In genomic region chrX:134406230-134406794, GRCh38 we compare ENCODE assay signal across 19 cellular contexts. TPM values are rescaled to one million over a fixed set of nuclear protein-coding genes. Genes with fewer than 3 reads are reported as not detected.
DNase-seq lines count a peak whose midpoint lies in the region; ATAC-seq, FAIRE-seq and TF ChIP-seq lines count a peak whose summit lies in the region.
"Had no signal": no experiment of that assay in that cellular context is flagged by ENCODE, and none has a peak within 500 bp of the region (broad histone marks: within the 10 kb centered on the region; RNA-seq: fewer than 3 reads in every experiment).

No MANE protein-coding gene starts in this region.

- H3K4me3 ChIP-seq in NB4 (ENCODE audit: low read depth, low read length) (no peak overlapping the region), colonic mucosa (no peak overlapping the region), mesendoderm (ENCODE audit: low read length) (no peak overlapping the region), spleen (no peak overlapping the region)
- H3K4me3 ChIP-seq: breast epithelium, psoas muscle, thoracic aorta had no signal

- peak; percentile 26 for FAIRE-seq in GM19239 (lab: Jason Lieb, UNC)
- FAIRE-seq: HTR-8/SVneo had no signal

- no peaks in the 10 kb centered on the region for H3K79me2 ChIP-seq in mesendoderm (ENCODE audit: control insufficient read depth, insufficient read depth, low read length)

- H3K27ac ChIP-seq in colonic mucosa (no peak overlapping the region), mesendoderm (ENCODE audit: low read depth, low read length) (no peak overlapping the region), spleen (no peak overlapping the region)
- H3K27ac ChIP-seq: breast epithelium, psoas muscle, RWPE1, thoracic aorta, VCaP had no signal

- no peak overlapping the region for H3K18ac ChIP-seq in mesendoderm (ENCODE audit: low read length)

- H3K4ac ChIP-seq in mesendoderm (ENCODE audit: low read depth, low read length) = no peak overlapping the region

- no peak overlapping the region for H2BK120ac ChIP-seq in mesendoderm (ENCODE audit: low read depth, low read length)

- no peak overlapping the region for H3K4me2 ChIP-seq in mesendoderm (ENCODE audit: low read length)

- no peak for TF ChIP-seq CTCF in NB4 (IDR thresholded peaks at IDR 0.05; ENCODE audit: low read depth, low read length)
- no peak for TF ChIP-seq CTCF in colonic mucosa (IDR thresholded peaks at IDR 0.05)
- no peak for TF ChIP-seq CTCF in spleen (IDR thresholded peaks at IDR 0.05 in 8 of 11, conservative IDR thresholded peaks at IDR 0.05 in 3 of 11)

- intact Hi-C loops in colonic mucosa (cut with DNase I) (no loop called here), spleen (cut with DNase I; ENCODE audit: low total_unique reads) (no loop called here)

- no peak overlapping the region for H3K23ac ChIP-seq in mesendoderm (ENCODE audit: low read length)

- no peaks in the 10 kb centered on the region for H3K79me1 ChIP-seq in mesendoderm (ENCODE audit: low read length)

- no peak for ATAC-seq in GM21529 (IDR thresholded peaks at IDR 0.05; ENCODE audit: unreplicated experiment)
- ATAC-seq: activated CD8-positive, alpha-beta T cell treated with anti-CD3 and anti-CD28 coated beads for 36 hours; activated naive CD4-positive, alpha-beta T cell treated with anti-CD3 and anti-CD28 coated beads, Interleukin-2, amount 50 U/mL, for 72 hours; activated T-cell treated with anti-CD3 and anti-CD28 coated beads, Interleukin-2, amount 50 U/mL, for 4 hours; psoas muscle had no signal

- H4K5ac ChIP-seq in mesendoderm (ENCODE audit: low read length) = no peak overlapping the region

- H2BK15ac ChIP-seq in mesendoderm (replicated peaks; ENCODE audit: low read depth) = no peak overlapping the region

- no peak overlapping the region for H3K56ac ChIP-seq in mesendoderm (ENCODE audit: low read length)

- DNase-seq in GM19239 (ENCODE audit: insufficient read length, low spot score) (no peak), NB4 (ENCODE audit: low read depth) (peak; percentile 0), colonic mucosa (peak; percentile 20), mesendoderm (peak; percentile 56), NCI-H2029 treated with DMSO at 0.1 percent for 48 hours (lab: John Stamatoyannopoulos, UW) (no peak), spleen (no peak)
- DNase-seq: activated CD8-positive, alpha-beta T cell treated with anti-CD3 and anti-CD28 coated beads for 36 hours; activated T-cell treated with anti-CD3 and anti-CD28 coated beads, Interleukin-2, amount 50 U/mL, for 4 hours; head of caudate nucleus; NCI-H1930; NCI-H510A; psoas muscle had no signal

- no peak overlapping the region for H3K9ac ChIP-seq in colonic mucosa (ENCODE audit: low read depth in 2 of 2, low read length in 2 of 2)
- no peak overlapping the region for H3K9ac ChIP-seq in mesendoderm (ENCODE audit: low read length)

- H2AK5ac ChIP-seq in mesendoderm (ENCODE audit: low read length) = no peak overlapping the region

- no peak overlapping the region for H4K8ac ChIP-seq in mesendoderm (ENCODE audit: low read depth, low read length)

- H3K4me1 ChIP-seq in colonic mucosa = no peaks in the 10 kb centered on the region
- no peaks in the 10 kb centered on the region for H3K4me1 ChIP-seq in mesendoderm (ENCODE audit: control insufficient read depth, low read depth, low read length)
- H3K4me1 ChIP-seq in spleen = peaks cover 0 to 6% (median 0%) of the 10 kb centered on the region in 6 donors
- H3K4me1 ChIP-seq: breast epithelium, psoas muscle had no signal

- no CpG with 5 or more reads among the region's 4 CpGs for WGBS in mesendoderm (ENCODE audit: extremely low coverage, insufficient coverage, low lambda C conversion rate)
- 46 to 71% (median 58%) methylated on average over 4 of the region's 4 CpGs for WGBS in spleen, 5 donors

- TF ChIP-seq POLR2A in NB4 (IDR thresholded peaks at IDR 0.05; ENCODE audit: extremely low read depth, insufficient read length) (no peak), spleen (IDR thresholded peaks at IDR 0.05) (no peak)

- H3K9me3 ChIP-seq in colonic mucosa (no peaks in the 10 kb centered on the region), spleen (no peaks in the 10 kb centered on the region)
- H3K9me3 ChIP-seq: breast epithelium, psoas muscle, thoracic aorta had no signal

- H3K27me3 ChIP-seq in colonic mucosa (no peaks in the 10 kb centered on the region), mesendoderm (ENCODE audit: insufficient read depth, low read length, poor library complexity) (no peaks in the 10 kb centered on the region), spleen (replicated peaks in 1 of 7) (no peaks in the 10 kb centered on the region)
- H3K27me3 ChIP-seq: breast epithelium had no signal

- no peak overlapping the region for H2BK5ac ChIP-seq in mesendoderm (ENCODE audit: low read length)

- no peaks in the 10 kb centered on the region for H3K36me3 ChIP-seq in colonic mucosa
- no peaks in the 10 kb centered on the region for H3K36me3 ChIP-seq in mesendoderm (ENCODE audit: control insufficient read depth, insufficient read depth, low read length)
- peaks cover 0 to 20% (median 0%) of the 10 kb centered on the region in 6 donors for H3K36me3 ChIP-seq in spleen
- H3K36me3 ChIP-seq: breast epithelium, thoracic aorta had no signal

RNA-seq across cellular contexts. Expression of gene PHF6, which starts 33.2 kb away (rescaled TPM):
- 10 to 100 TPM; 18.6 to 23.1 TPM for total RNA-seq in colonic mucosa
- polyA plus RNA-seq in mesendoderm (2013, experiment 1 of 2) = 33.4 TPM
- 33.1 TPM for polyA plus RNA-seq in mesendoderm (2013, experiment 2 of 2)
- 10 to 100 TPM; 21.4 to 33.4 (median 27.5) TPM for total RNA-seq in spleen
- polyA plus RNA-seq in spleen = 10 to 100 TPM in 2 of 3 donors, 1 to 10 TPM in 1; 9.7 to 13.3 (median 11.7) TPM

RNA-seq across cellular contexts. Expression of gene HPRT1, which starts 53.7 kb away (rescaled TPM):
- total RNA-seq in colonic mucosa = 10 to 100 TPM; 30.6 to 49.6 TPM
- polyA plus RNA-seq in mesendoderm (2013, experiment 1 of 2) = 46.7 TPM
- polyA plus RNA-seq in mesendoderm (2013, experiment 2 of 2) = 50.6 TPM
- total RNA-seq in spleen = 10 to 100 TPM; 14.9 to 28.4 (median 22.5) TPM
- polyA plus RNA-seq in spleen = 10 to 100 TPM; 27.0 to 46.0 (median 45.2) TPM

Comparison
In these comparisons a context has a peak if more than half of its experiments do, and no peak if none do; other contexts are left out.
1. DNase-seq: peak in NB4 (single experiment), colonic mucosa (single experiment) and mesendoderm (single experiment); none in GM19239 (single experiment), NCI-H2029 treated with DMSO at 0.1 percent for 48 hours (single experiment) and spleen (single experiment).